15 cellular contexts compared by ENCODE assay signal in the genomic region with DNA sequence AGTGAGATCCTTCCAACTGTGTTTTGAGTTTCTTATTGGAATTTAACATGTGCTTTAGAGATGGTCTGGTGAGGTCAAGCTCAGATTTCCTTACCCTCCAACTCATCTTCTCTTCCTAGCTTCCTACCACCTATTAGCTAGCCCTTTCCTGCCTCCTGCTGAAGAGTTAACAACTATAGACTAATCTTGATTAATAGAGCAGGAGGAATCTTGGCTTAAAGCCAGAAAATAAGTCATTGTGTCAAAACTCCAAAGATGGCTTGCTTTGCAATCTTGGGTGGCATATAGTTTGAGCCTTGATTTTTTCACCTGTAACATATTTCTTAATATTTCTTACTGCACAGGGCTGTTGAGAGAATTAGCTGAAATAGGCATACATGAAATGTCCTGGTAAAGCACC. TPM values are rescaled to one million over a fixed set of nuclear protein-coding genes. Genes with fewer than 3 reads are reported as not detected.
"Had no signal": no experiment of that assay in that cellular context is flagged by ENCODE, and none has a peak within 500 bp of the region (broad histone marks: within the 10 kb centered on the region; RNA-seq: fewer than 3 reads in every experiment).

No MANE protein-coding gene starts in this region.

- H3K27ac ChIP-seq: dorsolateral prefrontal cortex, gastrocnemius medialis, upper lobe of left lung had no signal

- H3K27me3 ChIP-seq: dorsolateral prefrontal cortex, upper lobe of left lung had no signal

- H3K36me3 ChIP-seq: gastrocnemius medialis, upper lobe of left lung had no signal

- DNase-seq: activated CD4-positive, alpha-beta memory T cell treated with anti-CD3 and anti-CD28 coated beads, Interleukin-2, amount 10 ng/mL, durations not matched to agents 7 days and 5 days; activated gamma-delta T cell treated with Interleukin-2 at 50 U/mL for 16 hours; activated naive CD8-positive, alpha-beta T cell treated with anti-CD3 and anti-CD28 coated beads, Interleukin-2, amount 10 ng/mL, durations not matched to agents 7 days and 5 days; activated T-cell treated with anti-CD3 and anti-CD28 coated beads, Interleukin-2, amount 50 U/mL, for 72 hours; anterior cingulate cortex; dorsolateral prefrontal cortex; gastrocnemius medialis; stimulated activated CD4-positive, alpha-beta T cell treated with anti-CD3 and anti-CD28 coated beads, Interleukin-12 subunit alpha, Interleukin-12 subunit beta, amount 100 ng/mL, for 4 hours; stimulated activated CD8-positive, alpha-beta memory T cell treated with anti-CD3 and anti-CD28 coated beads, Interleukin-4, amount 100 ng/mL, for 48 hours; T1000; upper lobe of left lung had no signal

- H3K4me1 ChIP-seq: gastrocnemius medialis had no signal

- H3K4me3 ChIP-seq: dorsolateral prefrontal cortex, gastrocnemius medialis, upper lobe of left lung had no signal

RNA-seq across cellular contexts. Expression of gene BCL2L10, which starts 27.3 kb away (rescaled TPM):
- total RNA-seq: activated CD4-positive, alpha-beta memory T cell treated with anti-CD3 and anti-CD28 coated beads, Interleukin-2, amount 10 ng/mL, durations not matched to agents 7 days and 5 days; chondrocyte; gastrocnemius medialis; osteocyte had no signal
- polyA plus RNA-seq: fibroblast of lung, neural cell had no signal
